ENCODE assay signal across 10 cellular contexts in the genomic region with DNA sequence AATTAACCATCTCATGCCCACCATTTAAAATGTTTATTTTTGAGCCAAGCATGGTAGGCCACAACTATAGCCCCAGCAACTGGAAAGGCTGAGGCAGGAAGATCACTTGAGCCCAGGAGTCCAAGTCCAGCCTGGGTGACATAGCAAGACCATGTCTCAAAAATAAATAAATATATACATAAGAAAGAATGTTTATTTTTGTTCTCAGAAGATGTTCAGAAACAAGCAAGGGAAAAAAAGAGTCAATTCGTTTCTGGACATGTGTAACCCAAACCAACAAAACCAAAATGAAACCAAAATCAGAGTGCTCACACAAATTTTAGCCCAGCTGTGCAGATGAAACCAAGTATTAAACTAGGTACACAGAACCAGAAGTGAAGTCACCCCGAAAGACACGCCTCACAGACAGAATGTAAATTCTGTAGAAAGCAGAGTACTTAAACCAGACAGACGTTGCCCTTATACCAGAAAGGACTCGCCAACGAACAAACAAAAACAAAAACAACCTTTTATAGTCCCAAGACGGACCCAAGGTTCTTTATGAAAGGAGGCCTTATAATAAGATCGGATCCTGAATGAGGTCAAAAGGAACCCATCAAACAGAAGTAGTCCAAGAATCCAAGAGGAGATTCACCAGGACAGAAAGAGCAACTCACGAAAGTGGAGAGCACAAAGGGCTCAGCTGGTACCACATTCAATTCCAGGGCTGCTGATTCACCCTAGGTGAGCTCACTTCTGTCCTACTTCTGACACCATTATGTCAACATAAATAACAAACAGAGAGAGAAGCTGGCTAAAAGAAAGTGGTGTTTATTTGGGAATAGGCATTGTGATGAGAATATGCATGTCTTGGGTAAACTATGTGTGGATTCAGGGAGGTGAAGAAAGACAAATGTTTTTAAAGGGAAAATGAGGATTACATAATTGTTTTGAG. TPM values are rescaled to one million over a fixed set of nuclear protein-coding genes. Genes with fewer than 3 reads are reported as not detected.
DNase-seq lines count a peak whose midpoint lies in the region; ATAC-seq and TF ChIP-seq lines count a peak whose summit lies in the region.
"Had no signal": no experiment of that assay in that cellular context is flagged by ENCODE, and none has a peak within 500 bp of the region (broad histone marks: within the 10 kb centered on the region; RNA-seq: fewer than 3 reads in every experiment).

No MANE protein-coding gene starts in this region.

- no peak for TF ChIP-seq POLR2A in esophagus muscularis mucosa (IDR thresholded peaks at IDR 0.05; ENCODE audit: low read depth)
- TF ChIP-seq POLR2A in gastroesophageal sphincter (IDR thresholded peaks at IDR 0.05): no peak

- no peak for TF ChIP-seq EP300 in esophagus muscularis mucosa (IDR thresholded peaks at IDR 0.05)
- no peak for TF ChIP-seq EP300 in gastroesophageal sphincter (IDR thresholded peaks at IDR 0.05)

- H3K36me3 ChIP-seq in esophagus muscularis mucosa (no peaks in the 10 kb centered on the region), gastroesophageal sphincter (no peaks in the 10 kb centered on the region)

- intact Hi-C loops in esophagus muscularis mucosa (cut with DNase I): no loop called here

- DNase-seq in esophagus muscularis mucosa (ENCODE audit: extremely low spot score): peak; percentile 81
- DNase-seq in medulla oblongata (ENCODE audit: extremely low spot score): no peak
- DNase-seq in NCI-H2227 treated with DMSO at 0.1 percent for 48 hours (lab: John Stamatoyannopoulos, UW): no peak
- no peak for DNase-seq in UCSD-AML1 (lab: John Stamatoyannopoulos, UW; ENCODE audit: unreplicated experiment)
- DNase-seq: dermis blood vessel endothelial cell, NCI-H1694 had no signal

- 92% methylated on average over 9 of the region's 9 CpGs for WGBS in esophagus muscularis mucosa
- 81 to 82% methylated on average over 7 to 9 of the region's 9 CpGs for WGBS in gastroesophageal sphincter (ENCODE audit: low coverage in 1 of 2), 2 donors

- H3K9me3 ChIP-seq in esophagus muscularis mucosa (no peaks in the 10 kb centered on the region), gastroesophageal sphincter (no peaks in the 10 kb centered on the region)

- peak; percentile 81 for ATAC-seq in GM18861 (IDR thresholded peaks at IDR 0.05; ENCODE audit: unreplicated experiment)
- peak; percentile 90 for ATAC-seq in GM21619 (IDR thresholded peaks at IDR 0.05; ENCODE audit: unreplicated experiment)
- ATAC-seq in HG03354 (IDR thresholded peaks at IDR 0.05; ENCODE audit: poor library complexity, severe bottlenecking, unreplicated experiment): peak; percentile 95
- ATAC-seq in gastroesophageal sphincter: no peak

- no peak overlapping the region for H3K4me3 ChIP-seq in esophagus muscularis mucosa
- no peak overlapping the region for H3K4me3 ChIP-seq in gastroesophageal sphincter

- H3K4me1 ChIP-seq in esophagus muscularis mucosa: no peaks in the 10 kb centered on the region
- no peaks in the 10 kb centered on the region for H3K4me1 ChIP-seq in gastroesophageal sphincter

- H3K27ac ChIP-seq in esophagus muscularis mucosa (replicated peaks in 1 of 4) (no peak overlapping the region), gastroesophageal sphincter (no peak overlapping the region)

- no peak for TF ChIP-seq CTCF in esophagus muscularis mucosa (IDR thresholded peaks at IDR 0.05)
- TF ChIP-seq CTCF in gastroesophageal sphincter (IDR thresholded peaks at IDR 0.05): no peak

- H3K27me3 ChIP-seq in esophagus muscularis mucosa (no peaks in the 10 kb centered on the region), gastroesophageal sphincter (no peaks in the 10 kb centered on the region)

RNA-seq across cellular contexts. Expression of gene MTCL1, which starts 31.8 kb away (rescaled TPM):
- total RNA-seq in esophagus muscularis mucosa: 10 to 100 TPM; 32.3 to 48.0 (median 38.6) TPM
- 10 to 100 TPM; 35.0 to 68.0 (median 51.4) TPM for total RNA-seq in gastroesophageal sphincter
